ENCODE assay signal across 17 cellular contexts in genomic region chr5:52672459-52672858, GRCh38.
DNase-seq lines count a peak whose midpoint lies in the region; ATAC-seq and TF ChIP-seq lines count a peak whose summit lies in the region.
"Had no signal": no experiment of that assay in that cellular context is flagged by ENCODE, and none has a peak within 500 bp of the region (broad histone marks: within the 10 kb centered on the region; RNA-seq: fewer than 3 reads in every experiment).

No MANE protein-coding gene starts in this region.

- H3K9me1 ChIP-seq in IMR-90 (ENCODE audit: insufficient read depth, low read length): peaks cover 7% of the 10 kb centered on the region; the same call in 1 of the 2 replicates

- no peak overlapping the region for H2AFZ ChIP-seq in IMR-90 (replicated peaks; ENCODE audit: low read length, poor library complexity)
- H2AFZ ChIP-seq in parathyroid adenoma: peak overlapping the region; percentile 52

- CTCF ChIA-PET in IMR-90 (lab: Yijun Ruan, JAX): no interaction called here
- CTCF ChIA-PET in T-cell (lab: Charles Lee): interaction anchor here (0.6 to 0.7 kb wide), 2 partner anchors 11 kb away, joined by 3 read pairs; no protein-coding TSS in a partner anchor

- no peak overlapping the region for H3K23ac ChIP-seq in IMR-90 (ENCODE audit: low read depth, low read length)

- no peaks in the 10 kb centered on the region for H3K36me3 Mint-ChIP-seq in T-cell
- H3K36me3 Mint-ChIP-seq: CD14-positive monocyte; CD4-positive, alpha-beta memory T cell had no signal

- H3K36me3 ChIP-seq in IMR-90 (ENCODE audit: control insufficient read depth, insufficient read depth, low read length) (no peaks in the 10 kb centered on the region), parathyroid adenoma (ENCODE audit: control insufficient read depth, insufficient read depth, low read length) (no peaks in the 10 kb centered on the region)

- H3K4me3 ChIP-seq in IMR-90 (ENCODE audit: insufficient read depth, low read depth, low read length) (no peak overlapping the region), fibroblast of villous mesenchyme (ENCODE audit: low read depth, low read length) (no peak overlapping the region), parathyroid adenoma (ENCODE audit: low read depth, low read length) (no peak overlapping the region)
- H3K4me3 ChIP-seq: GM12878, K562 had no signal

- DNase-seq in IMR-90 (peak; percentile 3), fibroblast of villous mesenchyme (ENCODE audit: low read depth) (peak; percentile 58), T-cell (no peak), posterior vena cava (ENCODE audit: low spot score) (no peak), GM13976 (ENCODE audit: low spot score) (no peak)
- DNase-seq: AML-193; Calu3; CD4-positive, alpha-beta memory T cell; EL; GOT3; H7; Karpas-422 had no signal

- no peak for ATAC-seq in IMR-90 (ENCODE audit: low read depth)
- ATAC-seq in T-cell (replicated peaks in 1 of 4): no peak
- ATAC-seq: GM12878, HCT116, K562 had no signal

- no peak overlapping the region for H2BK120ac ChIP-seq in IMR-90 (ENCODE audit: low read depth, low read length)

- no peak overlapping the region for H3K14ac ChIP-seq in IMR-90 (replicated peaks; ENCODE audit: low read depth, low read length)

- dilution Hi-C loops in IMR-90 (cut with HindIII; ENCODE audit: low sequenced_read_pairs, unreplicated experiment): no loop called here

- H3K4me1 ChIP-seq in IMR-90 (ENCODE audit: control insufficient read depth, insufficient read depth, low read length) (peaks cover 2% of the 10 kb centered on the region; the same call in 1 of the 2 replicates), parathyroid adenoma (peaks cover 47% of the 10 kb centered on the region)

- H3K4me2 ChIP-seq in IMR-90 (ENCODE audit: low read depth, low read length): peak overlapping the region; percentile 36; the same call in 1 of the 2 replicates
- no peak overlapping the region for H3K4me2 ChIP-seq in parathyroid adenoma (ENCODE audit: low read length)

- in situ Hi-C loops in IMR-90 (cut with MboI; ENCODE audit: low sequenced_read_pairs): loop anchor here (10.0 to 25.0 kb wide), 2 partner anchors 232 to 1285 kb away; partner anchors contain the start of gene ISL1
- in situ Hi-C loops in GM13976 (cut with MboI; ENCODE audit: low sequenced_read_pairs, unreplicated experiment): loop anchor here (25.0 kb wide), 1 partner anchor 1710 kb away; no protein-coding TSS in a partner anchor

- no peak overlapping the region for H2AK9ac ChIP-seq in IMR-90 (replicated peaks; ENCODE audit: low read depth, low read length, poor library complexity)

- no TSS peak for BruUV-seq in IMR-90 (replicated peaks; lab: Mats Ljungman, UMichigan)

- no peaks in the 10 kb centered on the region for H3K79me1 ChIP-seq in IMR-90 (ENCODE audit: low read depth in 1 of 2, low read length in 2 of 2)

- peaks cover 0 to 3% (median 0%) of the 10 kb centered on the region in 3 donors for H3K9me3 Mint-ChIP-seq in T-cell

- H3K4ac ChIP-seq in IMR-90 (ENCODE audit: low read depth, low read length): no peak overlapping the region

- H3K56ac ChIP-seq in IMR-90 (ENCODE audit: extremely low read depth, insufficient read depth, low read length): no peak overlapping the region

- TF ChIP-seq RAD21 in IMR-90 (IDR thresholded peaks at IDR 0.05; ENCODE audit: low read length): no peak

- H3K4me3 Mint-ChIP-seq in T-cell: no peak overlapping the region
- H3K4me3 Mint-ChIP-seq: CD14-positive monocyte; CD4-positive, alpha-beta memory T cell had no signal

- H2BK15ac ChIP-seq in IMR-90 (ENCODE audit: low read depth, low read length): no peak overlapping the region

- no peak for TF ChIP-seq POLR2A in IMR-90 (IDR thresholded peaks at IDR 0.05; ENCODE audit: low read depth, low read length)

- H2BK5ac ChIP-seq in IMR-90 (ENCODE audit: low read depth, low read length, poor library complexity, severe bottlenecking): no peak overlapping the region

- no peak overlapping the region for H4K8ac ChIP-seq in IMR-90 (ENCODE audit: low read depth in 2 of 2, low read length in 2 of 2)

- H4K5ac ChIP-seq in IMR-90 (ENCODE audit: low read depth, low read length): no peak overlapping the region

- H3K9ac ChIP-seq in IMR-90 (ENCODE audit: low read depth, low read length) (no peak overlapping the region), parathyroid adenoma (no peak overlapping the region)

- H4K91ac ChIP-seq in IMR-90 (ENCODE audit: insufficient read depth, low read depth, low read length): no peak overlapping the region

- H3K27ac ChIP-seq in IMR-90 (ENCODE audit: insufficient read depth, low read length) (no peak overlapping the region), parathyroid adenoma (no peak overlapping the region)

- POLR2A ChIA-PET in IMR-90 (lab: Charles Lee; ENCODE audit: unreplicated experiment): interaction anchor here (0.7 kb wide), 1 partner anchor 18 kb away, joined by 13 read pairs; no protein-coding TSS in a partner anchor
- POLR2A ChIA-PET in T-cell (lab: Charles Lee): no interaction called here

- no peak overlapping the region for H2AK5ac ChIP-seq in IMR-90 (ENCODE audit: low read depth, low read length)

- H3K9me3 ChIP-seq in IMR-90 (ENCODE audit: control insufficient read depth, insufficient read depth, low read length): no peaks in the 10 kb centered on the region
- H3K9me3 ChIP-seq in parathyroid adenoma (ENCODE audit: control insufficient read depth, low read length): no peaks in the 10 kb centered on the region

- H3K27me3 Mint-ChIP-seq in T-cell: no peaks in the 10 kb centered on the region

- H3K79me2 ChIP-seq in parathyroid adenoma: no peaks in the 10 kb centered on the region

- WGBS in IMR-90 (ENCODE audit: extremely low coverage in 2 of 2, insufficient read length in 1 of 2), 2 experiments: no CpG with 5 or more reads among the region's 1 CpG

- no peak overlapping the region for H2BK20ac ChIP-seq in IMR-90 (ENCODE audit: low read depth, low read length)

- TF ChIP-seq CTCF in IMR-90 (conservative IDR thresholded peaks at IDR 0.05; ENCODE audit: low read depth, low read length): no peak
- no peak for TF ChIP-seq CTCF in fibroblast of villous mesenchyme (IDR thresholded peaks at IDR 0.05; ENCODE audit: insufficient read depth, low read depth, low read length)
- no peak for TF ChIP-seq CTCF in parathyroid adenoma (IDR thresholded peaks at IDR 0.05)
- TF ChIP-seq CTCF in GM13976 (IDR thresholded peaks at IDR 0.05; ENCODE audit: borderline replicate concordance, control extremely low read depth, extremely low read depth, insufficient read depth, missing control alignments): no peak

- no peaks in the 10 kb centered on the region for H4K20me1 ChIP-seq in IMR-90 (ENCODE audit: insufficient read depth, low read length)

- H3K27me3 ChIP-seq in IMR-90 (ENCODE audit: control insufficient read depth, insufficient read depth, low read length): no peaks in the 10 kb centered on the region; the same call in none of the 2 replicates
- no peaks in the 10 kb centered on the region for H3K27me3 ChIP-seq in parathyroid adenoma (ENCODE audit: control insufficient read depth, insufficient read depth, low read length)

- H3K27ac Mint-ChIP-seq in T-cell: no peak overlapping the region
- H3K27ac Mint-ChIP-seq: CD14-positive monocyte; CD4-positive, alpha-beta memory T cell had no signal

- intact Hi-C loops in IMR-90 (cut with micrococcal nuclease) (no loop called here), posterior vena cava (cut with DNase I) (no loop called here)

- no peak overlapping the region for H3K18ac ChIP-seq in IMR-90 (ENCODE audit: low read depth, low read length)

- H3K4me1 Mint-ChIP-seq in T-cell: peaks cover 15 to 24% (median 24%) of the 10 kb centered on the region in 3 donors
- H3K4me1 Mint-ChIP-seq: CD14-positive monocyte had no signal

TF ChIP-seq in IMR-90, 13 proteins besides CTCF, POLR2A, EP300 and RAD21:
- TF ChIP-seq NFE2L2 (IDR thresholded peaks at IDR 0.05; ENCODE audit: low read depth, low read length): no peak

Comparison
In these comparisons a context has a peak if more than half of its experiments do, and no peak if none do; other contexts are left out.
1. DNase-seq: peak in IMR-90 (single experiment) and fibroblast of villous mesenchyme (single experiment); none in T-cell (0 of 34), posterior vena cava (single experiment) and GM13976 (single experiment).